In the genomic region with DNA sequence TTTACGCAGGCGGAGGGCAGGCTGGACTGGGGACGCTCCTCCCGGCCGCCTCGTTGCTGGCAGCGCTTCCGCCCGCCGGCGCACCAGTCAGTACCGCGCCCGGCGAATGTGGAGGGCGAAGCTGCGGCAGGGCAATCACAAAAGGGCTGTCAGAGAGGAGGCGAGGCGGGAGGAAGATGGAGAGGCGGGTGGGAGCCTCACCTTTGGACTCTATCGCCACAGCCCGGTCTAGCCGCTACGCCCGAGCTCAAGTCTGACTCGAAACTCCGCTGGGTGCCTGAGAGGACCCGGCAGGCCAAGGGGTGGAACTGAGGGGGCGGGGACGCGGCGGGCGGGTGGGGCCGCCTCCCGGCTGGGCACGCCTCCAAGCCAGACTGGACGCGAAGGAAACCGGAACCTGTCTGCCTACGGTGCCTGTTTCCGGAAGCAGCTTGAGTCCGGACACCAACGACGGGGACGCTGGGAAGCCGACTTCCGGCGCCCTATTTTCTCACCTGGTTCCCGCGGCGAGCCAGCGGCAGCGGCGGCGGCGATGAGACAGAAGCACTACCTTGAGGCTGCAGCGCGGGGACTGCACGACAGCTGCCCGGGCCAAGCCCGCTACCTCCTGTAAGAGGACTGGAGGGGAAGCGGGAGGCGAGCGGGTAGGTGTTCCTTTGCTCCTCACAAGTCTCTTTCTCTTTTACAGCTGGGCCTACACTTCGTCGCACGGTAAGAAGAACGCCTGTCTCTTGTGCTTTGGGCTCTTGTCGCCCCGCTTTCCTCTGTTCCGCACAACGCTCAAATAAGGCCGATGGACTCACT, we compare ENCODE assay signal across 8 cellular contexts.
A peak's percentile ranks its signal among the peaks of the same experiment; 100 is the strongest.
DNase-seq lines count a peak whose midpoint lies in the region; ATAC-seq and TF ChIP-seq lines count a peak whose summit lies in the region.

TSS of gene RMP24 (plus strand) at position 483 of the 804 bp plus-strand sequence.

- H3F3A ChIP-seq in Loucy (ENCODE audit: low read depth) (no peaks in the 10 kb centered on the region), neural cell (ENCODE audit: insufficient read depth, low read length, poor library complexity, severe bottlenecking) (no peaks in the 10 kb centered on the region)

- peak; percentile 49 for TF ChIP-seq EP300 in neural cell (conservative IDR thresholded peaks at IDR 0.05; ENCODE audit: poor library complexity, severe bottlenecking)

- no peaks in the 10 kb centered on the region for H3K9me3 Mint-ChIP-seq in stimulated activated naive CD8-positive, alpha-beta T cell treated with anti-CD3 and anti-CD28 coated beads, Interleukin-15, amount 100 ng/mL, for 72 hours

- H3K4me3 Mint-ChIP-seq in stimulated activated naive CD8-positive, alpha-beta T cell treated with anti-CD3 and anti-CD28 coated beads, Interleukin-15, amount 100 ng/mL, for 72 hours, result peak within 1 kb of the TSS; percentile 88 to 96

- H3K9ac ChIP-seq in Loucy (ENCODE audit: low read depth, low read length, poor library complexity, severe bottlenecking), result peak within 1 kb of the TSS; percentile 92
- H3K9ac ChIP-seq in neural cell (ENCODE audit: low read length), result peak within 1 kb of the TSS; percentile 78

- DNase-seq in ELR (ENCODE audit: low read depth), result peak; percentile 96
- peak; percentile 97 for DNase-seq in H7
- peak; percentile 89 for DNase-seq in RWPE2 (ENCODE audit: low spot score)
- peak; percentile 97 for DNase-seq in activated effector memory CD4-positive, alpha-beta T cell treated with anti-CD3 and anti-CD28 coated beads, Interleukin-2, amount 50 U/mL, for 16 hours
- DNase-seq in fibroblast of villous mesenchyme (ENCODE audit: low read depth), result peak; percentile 96
- peak; percentile 92 to 95 for DNase-seq in stimulated activated naive CD8-positive, alpha-beta T cell treated with anti-CD3 and anti-CD28 coated beads, Interleukin-15, amount 100 ng/mL, for 72 hours

- H3K36me3 ChIP-seq in H7 (replicated peaks; ENCODE audit: control insufficient read depth, insufficient read depth, low read length), result peaks cover 14% of the 10 kb centered on the region
- H3K36me3 ChIP-seq in Loucy (ENCODE audit: insufficient read depth, low read length), result peaks cover 9% of the 10 kb centered on the region; the same call in 1 of the 2 replicates
- H3K36me3 ChIP-seq in RWPE2 (ENCODE audit: low read depth), result peaks cover 37% of the 10 kb centered on the region
- peaks cover 8% of the 10 kb centered on the region for H3K36me3 ChIP-seq in neural cell (ENCODE audit: insufficient read depth, low read length)

- TF ChIP-seq CTCF in Loucy (conservative IDR thresholded peaks at IDR 0.05; ENCODE audit: low read length), result no peak
- no peak for TF ChIP-seq CTCF in RWPE2 (IDR thresholded peaks at IDR 0.05; ENCODE audit: poor library complexity, severe bottlenecking)
- no peak for TF ChIP-seq CTCF in fibroblast of villous mesenchyme (IDR thresholded peaks at IDR 0.05; ENCODE audit: insufficient read depth, low read depth, low read length)
- no peak for TF ChIP-seq CTCF in neural cell (IDR thresholded peaks at IDR 0.05; ENCODE audit: poor library complexity, severe bottlenecking)

- H4K20me1 ChIP-seq in Loucy (ENCODE audit: insufficient read depth, low read length, poor library complexity, severe bottlenecking) (peaks cover 9% of the 10 kb centered on the region), neural cell (ENCODE audit: insufficient read depth) (no peaks in the 10 kb centered on the region)

- H3K9me3 ChIP-seq in Loucy (ENCODE audit: insufficient read depth, low read depth, low read length), result no peaks in the 10 kb centered on the region
- H3K9me3 ChIP-seq in RWPE2 (ENCODE audit: severe bottlenecking), result no peaks in the 10 kb centered on the region
- no peaks in the 10 kb centered on the region for H3K9me3 ChIP-seq in neural cell (ENCODE audit: low read length)

- H3K9me2 ChIP-seq in Loucy (replicated peaks; ENCODE audit: low read depth, low read length) (no peaks in the 10 kb centered on the region), neural cell (ENCODE audit: insufficient read depth, low read length) (no peaks in the 10 kb centered on the region)

- peak; percentile 50 for TF ChIP-seq RAD21 in neural cell (conservative IDR thresholded peaks at IDR 0.05)

- H3K27me3 Mint-ChIP-seq in stimulated activated naive CD8-positive, alpha-beta T cell treated with anti-CD3 and anti-CD28 coated beads, Interleukin-15, amount 100 ng/mL, for 72 hours, result no peaks in the 10 kb centered on the region

- H2AFZ ChIP-seq in Loucy (ENCODE audit: low read length) (peak within 1 kb of the TSS; percentile 98), neural cell (ENCODE audit: low read depth, low read length) (peak within 1 kb of the TSS; percentile 95)

- peaks cover 33% of the 10 kb centered on the region for H3K79me2 ChIP-seq in Loucy (ENCODE audit: insufficient read depth, low read length)
- H3K79me2 ChIP-seq in neural cell (replicated peaks; ENCODE audit: insufficient read depth, low read length), result peaks cover 21% of the 10 kb centered on the region

- H3K27me3 ChIP-seq in H7 (ENCODE audit: control insufficient read depth, insufficient read depth, low read length) (no peaks in the 10 kb centered on the region), Loucy (ENCODE audit: insufficient read depth, low read length, poor library complexity, severe bottlenecking) (no peaks in the 10 kb centered on the region), RWPE2 (ENCODE audit: insufficient read depth, poor library complexity, severe bottlenecking) (no peaks in the 10 kb centered on the region), neural cell (ENCODE audit: insufficient read depth, low read depth, low read length) (no peaks in the 10 kb centered on the region)

- peak within 1 kb of the TSS; percentile 94 to 99 for H3K27ac Mint-ChIP-seq in stimulated activated naive CD8-positive, alpha-beta T cell treated with anti-CD3 and anti-CD28 coated beads, Interleukin-15, amount 100 ng/mL, for 72 hours

- H3K4me1 Mint-ChIP-seq in stimulated activated naive CD8-positive, alpha-beta T cell treated with anti-CD3 and anti-CD28 coated beads, Interleukin-15, amount 100 ng/mL, for 72 hours, result peaks cover 56% of the 10 kb centered on the region

- H3K4me1 ChIP-seq in Loucy (ENCODE audit: insufficient read depth, low read length, poor library complexity, severe bottlenecking) (peaks cover 36% of the 10 kb centered on the region), RWPE2 (ENCODE audit: insufficient read depth, poor library complexity, severe bottlenecking) (peaks cover 20% of the 10 kb centered on the region)

- peak; percentile 89 for ATAC-seq in RWPE2 (ENCODE audit: low read depth)
- peak; percentile 92 for ATAC-seq in stimulated activated naive CD8-positive, alpha-beta T cell treated with anti-CD3 and anti-CD28 coated beads, Interleukin-15, amount 100 ng/mL, for 72 hours

- H3K27ac ChIP-seq in RWPE2 (ENCODE audit: poor library complexity, severe bottlenecking), result peak within 1 kb of the TSS; percentile 55
- peak within 1 kb of the TSS; percentile 93 for H3K27ac ChIP-seq in neural cell (ENCODE audit: low read length)

- H3K4me3 ChIP-seq in H7 (ENCODE audit: insufficient read depth, low read depth, low read length), result peak within 1 kb of the TSS; percentile 98
- H3K4me3 ChIP-seq in Loucy (ENCODE audit: low read length, poor library complexity, severe bottlenecking), result peak within 1 kb of the TSS; percentile 97
- H3K4me3 ChIP-seq in RWPE2 (ENCODE audit: severe bottlenecking), result peak within 1 kb of the TSS; percentile 72
- H3K4me3 ChIP-seq in fibroblast of villous mesenchyme (ENCODE audit: low read depth, low read length), result peak within 1 kb of the TSS; percentile 73
- peak within 1 kb of the TSS; percentile 78 for H3K4me3 ChIP-seq in neural cell (ENCODE audit: low read length)

- H3K4me2 ChIP-seq in Loucy (ENCODE audit: low read depth, low read length, poor library complexity, severe bottlenecking), result peak within 1 kb of the TSS; percentile 87
- peak within 1 kb of the TSS; percentile 97 for H3K4me2 ChIP-seq in neural cell (ENCODE audit: low read length)

TF ChIP-seq in neural cell, 6 proteins besides CTCF, POLR2A, EP300 and RAD21:
- TF ChIP-seq, protein P1, sequence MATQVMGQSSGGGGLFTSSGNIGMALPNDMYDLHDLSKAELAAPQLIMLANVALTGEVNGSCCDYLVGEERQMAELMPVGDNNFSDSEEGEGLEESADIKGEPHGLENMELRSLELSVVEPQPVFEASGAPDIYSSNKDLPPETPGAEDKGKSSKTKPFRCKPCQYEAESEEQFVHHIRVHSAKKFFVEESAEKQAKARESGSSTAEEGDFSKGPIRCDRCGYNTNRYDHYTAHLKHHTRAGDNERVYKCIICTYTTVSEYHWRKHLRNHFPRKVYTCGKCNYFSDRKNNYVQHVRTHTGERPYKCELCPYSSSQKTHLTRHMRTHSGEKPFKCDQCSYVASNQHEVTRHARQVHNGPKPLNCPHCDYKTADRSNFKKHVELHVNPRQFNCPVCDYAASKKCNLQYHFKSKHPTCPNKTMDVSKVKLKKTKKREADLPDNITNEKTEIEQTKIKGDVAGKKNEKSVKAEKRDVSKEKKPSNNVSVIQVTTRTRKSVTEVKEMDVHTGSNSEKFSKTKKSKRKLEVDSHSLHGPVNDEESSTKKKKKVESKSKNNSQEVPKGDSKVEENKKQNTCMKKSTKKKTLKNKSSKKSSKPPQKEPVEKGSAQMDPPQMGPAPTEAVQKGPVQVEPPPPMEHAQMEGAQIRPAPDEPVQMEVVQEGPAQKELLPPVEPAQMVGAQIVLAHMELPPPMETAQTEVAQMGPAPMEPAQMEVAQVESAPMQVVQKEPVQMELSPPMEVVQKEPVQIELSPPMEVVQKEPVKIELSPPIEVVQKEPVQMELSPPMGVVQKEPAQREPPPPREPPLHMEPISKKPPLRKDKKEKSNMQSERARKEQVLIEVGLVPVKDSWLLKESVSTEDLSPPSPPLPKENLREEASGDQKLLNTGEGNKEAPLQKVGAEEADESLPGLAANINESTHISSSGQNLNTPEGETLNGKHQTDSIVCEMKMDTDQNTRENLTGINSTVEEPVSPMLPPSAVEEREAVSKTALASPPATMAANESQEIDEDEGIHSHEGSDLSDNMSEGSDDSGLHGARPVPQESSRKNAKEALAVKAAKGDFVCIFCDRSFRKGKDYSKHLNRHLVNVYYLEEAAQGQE (IDR thresholded peaks at IDR 0.05; ENCODE audit: borderline replicate concordance), result no peak
- TF ChIP-seq POLR2AphosphoS5 (IDR thresholded peaks at IDR 0.05) (peak; percentile 83), EZH2 (IDR thresholded peaks at IDR 0.05; ENCODE audit: borderline replicate concordance, insufficient read depth, low read length, poor library complexity, severe bottlenecking) (no peak), MXI1 (conservative IDR thresholded peaks at IDR 0.05; ENCODE audit: poor library complexity, severe bottlenecking) (peak; percentile 86), TAF1 (IDR thresholded peaks at IDR 0.05; ENCODE audit: low read depth) (peak; percentile 92), SMC3 (conservative IDR thresholded peaks at IDR 0.05; ENCODE audit: poor library complexity) (peak; percentile 53)
TF ChIP-seq in neural cell: peak in this region for 4.

Comparison
In these comparisons a context has a peak if more than half of its experiments do, and no peak if none do; other contexts are left out.
1. Peak in every context shown above with its lines: DNase-seq, ATAC-seq, H3K4me3 ChIP-seq and H3K27ac ChIP-seq.